In the genomic region with DNA sequence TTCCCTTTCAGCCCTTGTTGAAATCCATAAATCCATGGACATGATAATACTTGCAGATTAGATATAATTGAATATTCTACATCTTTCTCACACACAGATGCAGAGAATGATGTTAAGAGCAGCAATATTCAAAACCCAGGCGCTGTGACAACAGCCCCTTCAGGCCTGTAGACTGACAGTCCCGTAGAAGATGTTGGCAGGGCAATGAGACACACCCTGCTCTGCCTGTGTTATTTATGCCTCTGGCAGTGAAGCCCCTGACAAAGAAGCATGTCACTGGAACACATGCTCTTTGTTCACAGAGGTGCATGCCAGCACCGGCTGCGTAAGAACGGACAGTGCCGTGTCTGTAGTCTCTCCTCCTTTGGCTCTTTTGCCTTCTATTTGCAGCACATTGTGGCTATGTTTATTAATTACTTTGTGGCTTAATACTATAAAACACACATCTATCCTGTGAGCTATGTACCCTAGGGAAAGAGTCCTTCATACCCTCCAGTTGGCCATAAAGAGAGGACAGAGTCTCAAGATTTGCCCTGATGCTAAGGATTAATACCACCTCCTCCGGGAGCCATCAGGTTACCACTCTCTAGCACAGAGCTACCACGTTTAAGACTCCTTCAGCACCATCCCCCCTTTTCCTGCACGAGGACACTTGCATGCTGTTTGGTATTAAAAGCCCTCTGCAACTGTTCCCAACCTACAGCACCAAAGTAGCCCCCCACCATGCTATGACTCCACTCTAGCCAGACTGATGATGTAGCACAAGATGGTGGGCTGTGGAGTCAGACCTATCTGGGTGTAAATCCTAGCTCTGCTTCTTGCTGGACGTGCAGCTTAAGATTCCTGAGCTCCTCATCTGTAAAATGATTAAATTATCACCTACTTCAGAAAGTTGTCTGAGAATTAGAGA, we compare ENCODE assay signal across 12 cellular contexts. TPM values are rescaled to one million over a fixed set of nuclear protein-coding genes. Genes with fewer than 3 reads are reported as not detected.
DNase-seq lines count a peak whose midpoint lies in the region; ATAC-seq lines count a peak whose summit lies in the region.
"Had no signal": no experiment of that assay in that cellular context is flagged by ENCODE, and none has a peak within 500 bp of the region (broad histone marks: within the 10 kb centered on the region; RNA-seq: fewer than 3 reads in every experiment).

No MANE protein-coding gene starts in this region.

- H3K27ac ChIP-seq in SJCRH30 = no peak overlapping the region
- H3K27ac ChIP-seq: pancreas, thoracic aorta had no signal

- H3K4me1 ChIP-seq in HAP-1 (peaks cover 22% of the 10 kb centered on the region), SJCRH30 (peaks cover 25% of the 10 kb centered on the region)

- H3K36me3 ChIP-seq in HAP-1 (replicated peaks) (peaks cover 5% of the 10 kb centered on the region), SJCRH30 (no peaks in the 10 kb centered on the region)
- H3K36me3 ChIP-seq: pancreas, thoracic aorta had no signal

- H3K9me3 ChIP-seq in HAP-1 (no peaks in the 10 kb centered on the region), SJCRH30 (replicated peaks) (no peaks in the 10 kb centered on the region)
- H3K9me3 ChIP-seq: pancreas, thoracic aorta had no signal

- in situ Hi-C loops in HAP-1 (cut with MboI; ENCODE audit: low sequenced_read_pairs) = no loop called here

- ATAC-seq in GM19035 (IDR thresholded peaks at IDR 0.05; ENCODE audit: unreplicated experiment) (no peak), HG03565 (IDR thresholded peaks at IDR 0.05; ENCODE audit: unreplicated experiment) (no peak)
- ATAC-seq: pancreas had no signal

- no peaks in the 10 kb centered on the region for H3K27me3 ChIP-seq in HAP-1 (ENCODE audit: low read depth)
- no peaks in the 10 kb centered on the region for H3K27me3 ChIP-seq in SJCRH30
- H3K27me3 ChIP-seq: pancreas had no signal

- DNase-seq in HAP-1 (ENCODE audit: low spot score in 2 of 2) = peak; percentile 74 to 82
- peak; percentile 57 to 71 for DNase-seq in SJCRH30
- DNase-seq in foreskin melanocyte = peak; percentile 98
- DNase-seq in pons (ENCODE audit: low spot score) = peak; percentile 95
- DNase-seq in A172 (ENCODE audit: low spot score) = no peak
- DNase-seq in DMS53 (lab: John Stamatoyannopoulos, UW) = no peak
- DNase-seq: activated CD4-positive, alpha-beta T cell treated with anti-CD3 and anti-CD28 coated beads, Interleukin-2, amount 50 U/mL, for 4 hours; NCI-H146; pancreas had no signal

- H3K4me3 ChIP-seq in HAP-1 (no peak overlapping the region), SJCRH30 (no peak overlapping the region)
- H3K4me3 ChIP-seq: thoracic aorta had no signal

RNA-seq across cellular contexts. Expression of gene ANP32B, which starts 2.0 kb away (rescaled TPM):
- 40.7 and 45.7 TPM in 2 replicates for total RNA-seq in SJCRH30 (2014; rRNA removed; shearing (Covaris generic))
- 17.3 and 21.2 TPM in 2 replicates for total RNA-seq in A172 (2014; rRNA removed; shearing (Covaris generic))

RNA-seq across cellular contexts. Expression of gene HEMGN, which starts 43.2 kb away (rescaled TPM):
- not detected in 2 replicates for total RNA-seq in SJCRH30 (2014; rRNA removed; shearing (Covaris generic))
- total RNA-seq in A172 (2014; rRNA removed; shearing (Covaris generic)) = 0.14 TPM in 1 of 2 replicates, not detected in the other

RNA-seq across cellular contexts. Expression of gene TRMO, which starts 58.9 kb away (rescaled TPM):
- 15.8 and 17.1 TPM in 2 replicates for total RNA-seq in SJCRH30 (2014; rRNA removed; shearing (Covaris generic))
- 22.5 and 29.8 TPM in 2 replicates for total RNA-seq in A172 (2014; rRNA removed; shearing (Covaris generic))

Comparison
In these comparisons a context has a peak if more than half of its experiments do, and no peak if none do; other contexts are left out.
1. DNase-seq: peak in HAP-1 (2 of 2), SJCRH30 (2 of 2), foreskin melanocyte (single experiment) and pons (single experiment); none in A172 (single experiment) and DMS53 (single experiment).